1 cellular context compared by ENCODE assay signal in genomic region chr17:68101992-68102758, GRCh38.
TF ChIP-seq lines count a peak whose summit lies in the region.

No MANE protein-coding gene starts in this region.

TF ChIP-seq in HepG2, 621 proteins besides CTCF, POLR2A, EP300 and RAD21 (continued from another document):
- TF ChIP-seq PBX3 (CRISPR knock-in tag; IDR thresholded peaks at IDR 0.05; ENCODE audit: borderline replicate concordance) (no peak), ZKSCAN1 (IDR thresholded peaks at IDR 0.05; ENCODE audit: low read length) (no peak), ZBTB1 (CRISPR knock-in tag; IDR thresholded peaks at IDR 0.05; ENCODE audit: borderline replicate concordance) (no peak), TRAFD1 (CRISPR knock-in tag; IDR thresholded peaks at IDR 0.05; ENCODE audit: borderline replicate concordance) (no peak), ZNF776 (CRISPR knock-in tag; IDR thresholded peaks at IDR 0.05) (no peak), ZFP62 (CRISPR knock-in tag; IDR thresholded peaks at IDR 0.05) (no peak), BCL6 (CRISPR knock-in tag; IDR thresholded peaks at IDR 0.05) (no peak), ZNF354B (CRISPR knock-in tag; IDR thresholded peaks at IDR 0.05) (no peak), ZNF512B (CRISPR knock-in tag; IDR thresholded peaks at IDR 0.05; ENCODE audit: borderline replicate concordance) (no peak), U2AF2 (IDR thresholded peaks at IDR 0.05; ENCODE audit: low read depth, low read length) (no peak), SNAPC5 (CRISPR knock-in tag; IDR thresholded peaks at IDR 0.05; ENCODE audit: borderline replicate concordance) (no peak), ZNF563 (CRISPR knock-in tag; IDR thresholded peaks at IDR 0.05) (no peak), NKX3-1 (CRISPR knock-in tag; IDR thresholded peaks at IDR 0.05) (no peak), SNAI1 (CRISPR knock-in tag; IDR thresholded peaks at IDR 0.05; ENCODE audit: borderline replicate concordance) (no peak), SETDB1 (CRISPR knock-in tag; IDR thresholded peaks at IDR 0.05; ENCODE audit: borderline replicate concordance) (no peak), ZBTB37 (CRISPR knock-in tag; IDR thresholded peaks at IDR 0.05) (no peak), ZBTB7B (CRISPR knock-in tag; IDR thresholded peaks at IDR 0.05) (no peak; the same call in 1 of the 2 replicates), MIER3 (CRISPR knock-in tag; IDR thresholded peaks at IDR 0.05; ENCODE audit: borderline replicate concordance) (no peak), POGK (CRISPR knock-in tag; conservative IDR thresholded peaks at IDR 0.05) (no peak), MLX (CRISPR knock-in tag; IDR thresholded peaks at IDR 0.05) (no peak), MED1 (CRISPR knock-in tag; IDR thresholded peaks at IDR 0.05) (no peak), PREB (CRISPR knock-in tag; IDR thresholded peaks at IDR 0.05) (no peak), MTERF4 (CRISPR knock-in tag; IDR thresholded peaks at IDR 0.05) (no peak), GABPA (IDR thresholded peaks at IDR 0.05; ENCODE audit: low read depth, low read length) (no peak), GABPA (CRISPR knock-in tag; IDR thresholded peaks at IDR 0.05; ENCODE audit: low read depth) (peak; percentile 74), KDM6A (CRISPR knock-in tag; IDR thresholded peaks at IDR 0.05; ENCODE audit: low read depth) (no peak), DMTF1 (CRISPR knock-in tag; IDR thresholded peaks at IDR 0.05) (no peak), FOXA1 (IDR thresholded peaks at IDR 0.05) (no peak), FOXA1 (CRISPR knock-in tag; IDR thresholded peaks at IDR 0.05) (no peak), GATAD2A (CRISPR knock-in tag; IDR thresholded peaks at IDR 0.05) (no peak), ZNF441 (CRISPR knock-in tag; IDR thresholded peaks at IDR 0.05; ENCODE audit: borderline replicate concordance) (peak; percentile 5), ADNP (CRISPR knock-in tag; IDR thresholded peaks at IDR 0.05) (no peak), EEA1 (CRISPR knock-in tag; IDR thresholded peaks at IDR 0.05; ENCODE audit: borderline replicate concordance) (no peak), U2AF1 (optimal IDR thresholded peaks at IDR 0.05; ENCODE audit: low read depth, low read length) (no peak), PAX8 (CRISPR knock-in tag; IDR thresholded peaks at IDR 0.05; ENCODE audit: borderline replicate concordance) (0 out of 2 replicates have a peak, but pooled peaks have one; percentile 28), ZNF709 (CRISPR knock-in tag; IDR thresholded peaks at IDR 0.05) (no peak), NFE2L1 (CRISPR knock-in tag; IDR thresholded peaks at IDR 0.05; ENCODE audit: borderline replicate concordance) (no peak), ZNF382 (CRISPR knock-in tag; IDR thresholded peaks at IDR 0.05; ENCODE audit: borderline replicate concordance) (no peak), ATF3 (CRISPR knock-in tag; IDR thresholded peaks at IDR 0.05) (no peak), HCFC1 (IDR thresholded peaks at IDR 0.05; ENCODE audit: low read depth, low read length) (no peak), ZNF33B (CRISPR knock-in tag; IDR thresholded peaks at IDR 0.05) (no peak), ZNF564 (CRISPR knock-in tag; IDR thresholded peaks at IDR 0.05) (no peak), KDM2A (CRISPR knock-in tag; IDR thresholded peaks at IDR 0.05; ENCODE audit: borderline replicate concordance, low read depth) (no peak), ZNF878 (CRISPR knock-in tag; IDR thresholded peaks at IDR 0.05) (no peak), ETV5 (CRISPR knock-in tag; IDR thresholded peaks at IDR 0.05; ENCODE audit: borderline replicate concordance) (peak; percentile 66), IRF2 (CRISPR knock-in tag; IDR thresholded peaks at IDR 0.05) (no peak), DRAP1 (CRISPR knock-in tag; IDR thresholded peaks at IDR 0.05) (no peak), HOXA7 (CRISPR knock-in tag; IDR thresholded peaks at IDR 0.05) (no peak), DNMT3B (CRISPR knock-in tag; conservative IDR thresholded peaks at IDR 0.05) (no peak), ZNF501 (CRISPR knock-in tag; IDR thresholded peaks at IDR 0.05) (peak; percentile 46; the same call in 1 of the 2 replicates), ONECUT2 (CRISPR knock-in tag; IDR thresholded peaks at IDR 0.05) (no peak), EHMT2 (IDR thresholded peaks at IDR 0.05; ENCODE audit: borderline replicate concordance, low read depth, low read length) (no peak), BRCA1 (CRISPR knock-in tag; IDR thresholded peaks at IDR 0.05) (no peak), BHLHE40 (IDR thresholded peaks at IDR 0.05; ENCODE audit: low read length) (no peak), ZNF816 (CRISPR knock-in tag; IDR thresholded peaks at IDR 0.05; ENCODE audit: borderline replicate concordance) (0 out of 2 replicates have a peak, but pooled peaks have one; percentile 43), HBP1 (CRISPR knock-in tag; IDR thresholded peaks at IDR 0.05; ENCODE audit: low read depth) (no peak)
